Comparison of ENCODE assay signal across 9 cellular contexts in genomic region chr10:80509403-80510161, GRCh38. TPM values are rescaled to one million over a fixed set of nuclear protein-coding genes. Genes with fewer than 3 reads are reported as not detected.
DNase-seq lines count a peak whose midpoint lies in the region; ATAC-seq and TF ChIP-seq lines count a peak whose summit lies in the region.
"Had no signal": no experiment of that assay in that cellular context is flagged by ENCODE, and none has a peak within 500 bp of the region (broad histone marks: within the 10 kb centered on the region; RNA-seq: fewer than 3 reads in every experiment).

No MANE protein-coding gene starts in this region.

- peak overlapping the region; percentile 58 for H3K27ac ChIP-seq in lower lobe of right lung

- no peaks in the 10 kb centered on the region for H3K9me3 ChIP-seq in lower lobe of right lung

- ATAC-seq in lower lobe of right lung, result peak in 1 of 2 donors; percentile 21
- ATAC-seq in GM19467 (IDR thresholded peaks at IDR 0.05; ENCODE audit: unreplicated experiment), result no peak
- no peak for ATAC-seq in HG03097 (IDR thresholded peaks at IDR 0.05; ENCODE audit: low FRiP score, unreplicated experiment)

- H3K36me3 ChIP-seq in lower lobe of right lung, result peaks cover 91% of the 10 kb centered on the region

- no peaks in the 10 kb centered on the region for H3K27me3 ChIP-seq in lower lobe of right lung (ENCODE audit: low read depth)

- H3K4me1 ChIP-seq in lower lobe of right lung, result peaks cover 66% of the 10 kb centered on the region

- TF ChIP-seq CTCF in lower lobe of right lung (IDR thresholded peaks at IDR 0.05), result no peak

- no peak overlapping the region for H3K4me3 ChIP-seq in lower lobe of right lung

- intact Hi-C loops in lower lobe of right lung (cut with DNase I), result loop anchor here (10.0 kb wide), 1 partner anchor 65 kb away; no protein-coding TSS in a partner anchor

- DNase-seq in 8988T (peak; percentile 87), MV-4-11 (lab: John Stamatoyannopoulos, UW) (peak; percentile 26), dedifferentiated amniotic fluid mesenchymal stem cell (ENCODE audit: extremely low spot score) (peak; percentile 40), lower lobe of right lung (no peak), iPS-NIHi11 (ENCODE audit: low spot score) (no peak), DMS153 (lab: John Stamatoyannopoulos, UW) (no peak)
- DNase-seq: NCI-H1417 had no signal

RNA-seq across cellular contexts. Expression of gene SH2D4B, which starts 28.1 kb away (rescaled TPM):
- total RNA-seq in lower lobe of right lung, result 1.4 TPM

RNA-seq across cellular contexts. Expression of gene TSPAN14, which starts 55.5 kb away (rescaled TPM):
- total RNA-seq in lower lobe of right lung, result 169 TPM

Comparison
In these comparisons a context has a peak if more than half of its experiments do, and no peak if none do; other contexts are left out.
1. DNase-seq: peak in 8988T (single experiment), MV-4-11 (single experiment) and dedifferentiated amniotic fluid mesenchymal stem cell (single experiment); none in lower lobe of right lung (single experiment), iPS-NIHi11 (single experiment) and DMS153 (single experiment).